ENCODE assay signal across 1 cellular context in genomic region chr13:88622362-88622973, GRCh38.
TF ChIP-seq lines count a peak whose summit lies in the region.

No MANE protein-coding gene starts in this region.

TF ChIP-seq in H1, 55 proteins besides CTCF, POLR2A, EP300 and RAD21 (continued from another document):
- TF ChIP-seq ATF2 (IDR thresholded peaks at IDR 0.05; ENCODE audit: low read length): no peak
- TF ChIP-seq RXRA (IDR thresholded peaks at IDR 0.05; ENCODE audit: insufficient read depth, low read depth, low read length): no peak
- no peak for TF ChIP-seq ATF3 (IDR thresholded peaks at IDR 0.05; ENCODE audit: insufficient read depth, low read depth, low read length)
- TF ChIP-seq USF2 (IDR thresholded peaks at IDR 0.05; ENCODE audit: low read length): no peak
